18 cellular contexts compared by ENCODE assay signal in genomic region chr2:40409734-40410133, GRCh38. TPM values are rescaled to one million over a fixed set of nuclear protein-coding genes. Genes with fewer than 3 reads are reported as not detected.
DNase-seq lines count a peak whose midpoint lies in the region; ATAC-seq and TF ChIP-seq lines count a peak whose summit lies in the region.
"Had no signal": no experiment of that assay in that cellular context is flagged by ENCODE, and none has a peak within 500 bp of the region (broad histone marks: within the 10 kb centered on the region; RNA-seq: fewer than 3 reads in every experiment).

No MANE protein-coding gene starts in this region.

- TF ChIP-seq CTCF in right atrium auricular region (IDR thresholded peaks at IDR 0.05), result no peak
- no peak for TF ChIP-seq CTCF in heart left ventricle (IDR thresholded peaks at IDR 0.05)
- TF ChIP-seq CTCF in mesothelial cell of epicardium (IDR thresholded peaks at IDR 0.05; ENCODE audit: unreplicated experiment), result no peak

- H3K27me3 ChIP-seq in right atrium auricular region, result no peaks in the 10 kb centered on the region
- H3K27me3 ChIP-seq in heart left ventricle, result no peaks in the 10 kb centered on the region
- H3K27me3 ChIP-seq: BLaER1 treated with 17β-estradiol and CSF1 and Interleukin-3, amounts not matched to agents 10 nM and 100 nM had no signal

- H3K9me3 Mint-ChIP-seq in mesothelial cell of epicardium, result no peaks in the 10 kb centered on the region
- H3K9me3 Mint-ChIP-seq: HFFc6 had no signal

- WGBS in heart left ventricle, 4 donors, result 33 to 50% (median 43%) methylated on average over 2 of the region's 2 CpGs

- peaks cover 36% of the 10 kb centered on the region for H3K4me1 Mint-ChIP-seq in mesothelial cell of epicardium
- H3K4me1 Mint-ChIP-seq: B cell; CD4-positive, alpha-beta memory T cell had no signal

- peaks cover 0 to 23% of the 10 kb centered on the region in 2 donors for H3K4me1 ChIP-seq in right atrium auricular region
- H3K4me1 ChIP-seq in heart left ventricle, result peaks cover 0 to 72% (median 34%) of the 10 kb centered on the region in 12 donors
- H3K4me1 ChIP-seq: BLaER1 treated with 17β-estradiol and CSF1 and Interleukin-3, amounts not matched to agents 10 nM and 100 nM; HAP-1 had no signal

- DNase-seq in Right ventricle myocardium inferior (ENCODE audit: missing footprints) (no peak), right atrium auricular region (ENCODE audit: low spot score) (no peak), heart left ventricle (no peak), left cardiac atrium (no peak), mesothelial cell of epicardium (ENCODE audit: low spot score in 2 of 2, unreplicated experiment in 2 of 2) (no peak)
- DNase-seq: Calu3; CD4-positive, alpha-beta memory T cell; COR-L47; DMS53; DMS79 treated with DMSO at 0.1 percent for 48 hours; GF-D8; GOT3; HFFc6 had no signal

- no peaks in the 10 kb centered on the region for H3K27me3 Mint-ChIP-seq in mesothelial cell of epicardium (ENCODE audit: low read depth)
- H3K27me3 Mint-ChIP-seq: B cell; CD4-positive, alpha-beta memory T cell had no signal

- peak; percentile 43 for ATAC-seq in Right ventricle myocardium inferior
- ATAC-seq in heart left ventricle, result peak in 3 of 4 donors; percentile 34 to 69 (median 51)
- ATAC-seq in left cardiac atrium, result no peak
- ATAC-seq in GM19467 (IDR thresholded peaks at IDR 0.05; ENCODE audit: unreplicated experiment), result no peak

- no peak for TF ChIP-seq POLR2A in heart left ventricle (IDR thresholded peaks at IDR 0.05)

- intact Hi-C loops in Right ventricle myocardium inferior (cut with DNase I), result no loop called here
- intact Hi-C loops in heart left ventricle (cut with DNase I), result no loop called here
- intact Hi-C loops in left cardiac atrium (cut with DNase I), result no loop called here

- H3K4me3 ChIP-seq in right atrium auricular region, result no peak overlapping the region
- no peak overlapping the region for H3K4me3 ChIP-seq in heart left ventricle
- H3K4me3 ChIP-seq: BLaER1 treated with 17β-estradiol and CSF1 and Interleukin-3, amounts not matched to agents 10 nM and 100 nM; HAP-1 had no signal

- no peak overlapping the region for H3K27ac ChIP-seq in right atrium auricular region
- peak overlapping the region in 1 of 12 donors; percentile 11 for H3K27ac ChIP-seq in heart left ventricle
- H3K27ac ChIP-seq: 22Rv1; BLaER1 treated with 17β-estradiol and CSF1 and Interleukin-3, amounts not matched to agents 10 nM and 100 nM had no signal

- H3K9me3 ChIP-seq in right atrium auricular region, result no peaks in the 10 kb centered on the region
- H3K9me3 ChIP-seq in heart left ventricle, result no peaks in the 10 kb centered on the region
- H3K9me3 ChIP-seq: BLaER1 treated with 17β-estradiol and CSF1 and Interleukin-3, amounts not matched to agents 10 nM and 100 nM; HAP-1 had no signal

- H3K36me3 ChIP-seq in right atrium auricular region, result no peaks in the 10 kb centered on the region
- H3K36me3 ChIP-seq in heart left ventricle, result no peaks in the 10 kb centered on the region
- H3K36me3 ChIP-seq: HAP-1 had no signal

- H3K27ac Mint-ChIP-seq in mesothelial cell of epicardium, result peak overlapping the region; percentile 7
- H3K27ac Mint-ChIP-seq: B cell; CD4-positive, alpha-beta memory T cell; HFFc6 had no signal

- no peaks in the 10 kb centered on the region for H3K36me3 Mint-ChIP-seq in mesothelial cell of epicardium
- H3K36me3 Mint-ChIP-seq: CD4-positive, alpha-beta memory T cell had no signal

- H3K4me3 Mint-ChIP-seq in mesothelial cell of epicardium, result no peak overlapping the region
- H3K4me3 Mint-ChIP-seq: B cell; CD4-positive, alpha-beta memory T cell; HFFc6 had no signal

RNA-seq across cellular contexts. Expression of gene SLC8A1, which starts 42.2 kb away (rescaled TPM):
- total RNA-seq in Right ventricle myocardium inferior (999 TPM), right atrium auricular region (100 to 1,000 TPM; 493 to 738 TPM), heart left ventricle (1,000 to 10,000 TPM in 5 of 9 donors, 100 to 1,000 TPM in 4; 674 to 1,521 (median 1,074) TPM), left cardiac atrium (100 to 1,000 TPM; 590 to 696 TPM), mesothelial cell of epicardium (27.2 to 30.7 TPM (median 29.6 TPM) in 3 replicates)
- polyA plus RNA-seq in heart left ventricle, result 10 to 100 TPM; 61.9 to 65.3 TPM
- polyA plus RNA-seq: CD4-positive, alpha-beta memory T cell had no signal

Comparison
In these comparisons a context has a peak if more than half of its experiments do, and no peak if none do; other contexts are left out.
1. ATAC-seq: peak in Right ventricle myocardium inferior (single experiment) and heart left ventricle (3 of 4); none in left cardiac atrium (0 of 2) and GM19467 (single experiment).
2. RNA of gene SLC8A1, which starts 42.2 kb away (total RNA-seq): 674 to 1,521 TPM in heart left ventricle, 999 TPM in Right ventricle myocardium inferior (single experiment), 493 to 738 TPM in right atrium auricular region and 590 to 696 TPM in left cardiac atrium; 27.2 to 30.7 TPM in mesothelial cell of epicardium; every median in the first group is over 10 times any median in the second.